Comparison of ENCODE assay signal across 11 cellular contexts in the genomic region with DNA sequence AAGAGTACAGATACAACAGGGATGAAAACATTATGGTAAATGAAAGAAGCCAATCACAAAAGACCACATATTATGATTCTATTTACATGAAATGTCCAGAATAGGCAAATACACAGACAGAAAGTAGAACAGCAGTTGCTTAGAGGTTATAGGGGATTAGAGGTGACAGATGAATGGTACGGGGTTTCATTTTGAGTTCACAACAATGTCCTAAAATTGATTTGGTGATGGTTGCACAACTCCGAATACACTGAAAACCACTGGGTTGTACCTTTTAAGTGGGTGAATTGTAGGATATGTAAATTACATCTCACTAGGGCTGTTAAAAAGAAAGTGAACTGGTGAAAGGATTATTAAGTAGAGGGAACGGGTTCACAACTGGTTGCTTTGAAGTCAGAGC.
DNase-seq lines count a peak whose midpoint lies in the region; ATAC-seq, FAIRE-seq and TF ChIP-seq lines count a peak whose summit lies in the region.
"Had no signal": no experiment of that assay in that cellular context is flagged by ENCODE, and none has a peak within 500 bp of the region (broad histone marks: within the 10 kb centered on the region; RNA-seq: fewer than 3 reads in every experiment).

No MANE protein-coding gene starts in this region.

- TF ChIP-seq RAD21 in GM12878 (IDR thresholded peaks at IDR 0.05; ENCODE audit: insufficient read depth, low read depth, low read length): no peak

- in situ Hi-C loops in GM12878 (cut with MboI): no loop called here

- H3K27ac Mint-ChIP-seq in activated CD4-positive, alpha-beta memory T cell treated with anti-CD3 and anti-CD28 coated beads for 36 hours: peak overlapping the region; percentile 59
- no peak overlapping the region for H3K27ac Mint-ChIP-seq in activated CD4-positive, alpha-beta memory T cell treated with anti-CD3 and anti-CD28 coated beads, Interleukin-2, amount 10 ng/mL, durations not matched to agents 7 days and 5 days

- no peak for TF ChIP-seq POLR2A in GM12878 (IDR thresholded peaks at IDR 0.05; ENCODE audit: low read depth, low read length)

- no peaks in the 10 kb centered on the region for H3K27me3 Mint-ChIP-seq in activated CD4-positive, alpha-beta memory T cell treated with anti-CD3 and anti-CD28 coated beads for 36 hours
- H3K27me3 Mint-ChIP-seq in activated CD4-positive, alpha-beta memory T cell treated with anti-CD3 and anti-CD28 coated beads, Interleukin-2, amount 10 ng/mL, durations not matched to agents 7 days and 5 days: no peaks in the 10 kb centered on the region
- H3K27me3 Mint-ChIP-seq: naive thymus-derived CD8-positive, alpha-beta T cell had no signal

- peaks cover 47% of the 10 kb centered on the region for H3K4me1 Mint-ChIP-seq in activated CD4-positive, alpha-beta memory T cell treated with anti-CD3 and anti-CD28 coated beads for 36 hours (ENCODE audit: low read depth)
- H3K4me1 Mint-ChIP-seq in activated CD4-positive, alpha-beta memory T cell treated with anti-CD3 and anti-CD28 coated beads, Interleukin-2, amount 10 ng/mL, durations not matched to agents 7 days and 5 days: peaks cover 37% of the 10 kb centered on the region

- no peaks in the 10 kb centered on the region for H3K79me2 ChIP-seq in GM12878 (ENCODE audit: control insufficient read depth, insufficient read depth, low read length)

- TF ChIP-seq EP300 in GM12878 (IDR thresholded peaks at IDR 0.05; ENCODE audit: borderline replicate concordance in 1 of 2, control insufficient read depth in 1 of 2, low read depth in 2 of 2, low read length in 2 of 2): no peak

- no TSS peak for BruUV-seq in GM12878 (replicated peaks; lab: Mats Ljungman, UMichigan)

- 2% methylated on average over 3 of the region's 3 CpGs for WGBS in GM12878 (ENCODE audit: insufficient coverage, insufficient replicate concordance, low lambda C conversion rate, missing lambda C conversion rate)

- POLR2A ChIA-PET in activated CD4-positive, alpha-beta memory T cell treated with anti-CD3 and anti-CD28 coated beads for 36 hours (lab: Charles Lee): interaction anchor here (0.9 to 1.2 kb wide), 3 partner anchors 58 to 78 kb away, joined by 3 to 4 read pairs (median 4); no protein-coding TSS in a partner anchor
- POLR2A ChIA-PET in activated CD4-positive, alpha-beta memory T cell treated with anti-CD3 and anti-CD28 coated beads, Interleukin-2, amount 10 ng/mL, durations not matched to agents 7 days and 5 days (lab: Charles Lee): no interaction called here
- POLR2A ChIA-PET in GM12878 (lab: Charles Lee): no interaction called here

- H2AFZ ChIP-seq in GM12878 (ENCODE audit: control insufficient read depth, low read depth, low read length): no peak overlapping the region

- H3K4me3 Mint-ChIP-seq in activated CD4-positive, alpha-beta memory T cell treated with anti-CD3 and anti-CD28 coated beads for 36 hours: no peak overlapping the region
- H3K4me3 Mint-ChIP-seq in activated CD4-positive, alpha-beta memory T cell treated with anti-CD3 and anti-CD28 coated beads, Interleukin-2, amount 10 ng/mL, durations not matched to agents 7 days and 5 days: no peak overlapping the region
- H3K4me3 Mint-ChIP-seq: naive thymus-derived CD8-positive, alpha-beta T cell had no signal

- no peak overlapping the region for H3K9ac ChIP-seq in GM12878 (ENCODE audit: control insufficient read depth, insufficient read depth, low read length)

- no peaks in the 10 kb centered on the region for H3K9me3 ChIP-seq in GM12878 (replicated peaks; ENCODE audit: control insufficient read depth, insufficient read depth, low read length)

- peaks cover 7 to 14% of the 10 kb centered on the region in 2 experiments; a peak in 3 of 4 replicates for H3K36me3 ChIP-seq in GM12878 (ENCODE audit: control insufficient read depth in 2 of 2, insufficient read depth in 2 of 2, low read length in 1 of 2)

- peak overlapping the region; percentile 7; the same call in 1 of the 2 replicates for H3K4me2 ChIP-seq in GM12878 (ENCODE audit: control insufficient read depth, insufficient read depth)

- peak; percentile 81 for FAIRE-seq in GM12878 (lab: Jason Lieb, UNC)

- RAD21 ChIA-PET in GM12878 (lab: Charles Lee; ENCODE audit: unreplicated experiment): no interaction called here

- intact Hi-C loops in activated CD4-positive, alpha-beta memory T cell treated with anti-CD3 and anti-CD28 coated beads for 36 hours (cut with micrococcal nuclease): loop anchor here (1.0 to 5.0 kb wide), 3 partner anchors 48 to 76 kb away; no protein-coding TSS in a partner anchor
- intact Hi-C loops in GM12878 (cut with micrococcal nuclease; ENCODE audit: unreplicated experiment): loop anchor here (2.0 kb wide), 1 partner anchor 1047 kb away; no protein-coding TSS in a partner anchor

- TF ChIP-seq CTCF in GM12878 (IDR thresholded peaks at IDR 0.05 in 2 of 3, conservative IDR thresholded peaks at IDR 0.05 in 1 of 3; ENCODE audit: control insufficient read depth in 2 of 3, extremely low read depth in 1 of 3, insufficient read depth in 1 of 3, low read depth in 3 of 3, low read length in 3 of 3): no peak

- DNase-seq in activated CD4-positive, alpha-beta memory T cell treated with anti-CD3 and anti-CD28 coated beads for 36 hours: no peak
- no peak for DNase-seq in activated CD4-positive, alpha-beta memory T cell treated with anti-CD3 and anti-CD28 coated beads, Interleukin-2, amount 10 ng/mL, durations not matched to agents 7 days and 5 days
- DNase-seq in GM12878 (ENCODE audit: low read depth, low spot score) (peak; percentile 41), DMS153 treated with DMSO at 0.1 percent for 48 hours (lab: John Stamatoyannopoulos, UW; ENCODE audit: unreplicated experiment) (no peak), NCI-H345 (lab: John Stamatoyannopoulos, UW) (no peak), NCI-H128 (lab: John Stamatoyannopoulos, UW; ENCODE audit: unreplicated experiment) (no peak)
- DNase-seq: activated CD4-positive, alpha-beta T cell treated with anti-CD3 and anti-CD28 coated beads, Interleukin-2, amount 50 U/mL, for 1 hour; naive thymus-derived CD8-positive, alpha-beta T cell; NCI-H1417 had no signal

- no peaks in the 10 kb centered on the region; the same call in 1 of the 2 replicates for H4K20me1 ChIP-seq in GM12878 (ENCODE audit: control insufficient read depth, insufficient read depth)

- peaks cover 53% of the 10 kb centered on the region for H3K36me3 Mint-ChIP-seq in activated CD4-positive, alpha-beta memory T cell treated with anti-CD3 and anti-CD28 coated beads for 36 hours
- H3K36me3 Mint-ChIP-seq in activated CD4-positive, alpha-beta memory T cell treated with anti-CD3 and anti-CD28 coated beads, Interleukin-2, amount 10 ng/mL, durations not matched to agents 7 days and 5 days (ENCODE audit: low read depth): peaks cover 38% of the 10 kb centered on the region

- no peaks in the 10 kb centered on the region for H3K27me3 ChIP-seq in GM12878 (replicated peaks in 1 of 2; ENCODE audit: control insufficient read depth in 2 of 2, insufficient read depth in 2 of 2, low read length in 1 of 2)

- ATAC-seq in GM21423 (IDR thresholded peaks at IDR 0.05; ENCODE audit: unreplicated experiment) (peak; percentile 63), HG03064 (IDR thresholded peaks at IDR 0.05; ENCODE audit: low read depth, unreplicated experiment) (peak; percentile 72), GM12878 (peak; percentile 89)
- ATAC-seq: naive thymus-derived CD8-positive, alpha-beta T cell had no signal

- CTCF ChIA-PET in activated CD4-positive, alpha-beta memory T cell treated with anti-CD3 and anti-CD28 coated beads for 36 hours (lab: Charles Lee): no interaction called here
- CTCF ChIA-PET in activated CD4-positive, alpha-beta memory T cell treated with anti-CD3 and anti-CD28 coated beads, Interleukin-2, amount 10 ng/mL, durations not matched to agents 7 days and 5 days (lab: Charles Lee): no interaction called here
- CTCF ChIA-PET in GM12878 (lab: Yijun Ruan, JAX): interaction anchor here (2.4 kb wide), 1 partner anchor 36 kb away, joined by 5 read pairs; no protein-coding TSS in a partner anchor

- H3K27ac ChIP-seq in GM12878 (ENCODE audit: control insufficient read depth, insufficient read depth): no peak overlapping the region

- H3K9me3 Mint-ChIP-seq in activated CD4-positive, alpha-beta memory T cell treated with anti-CD3 and anti-CD28 coated beads for 36 hours: no peaks in the 10 kb centered on the region
- H3K9me3 Mint-ChIP-seq in activated CD4-positive, alpha-beta memory T cell treated with anti-CD3 and anti-CD28 coated beads, Interleukin-2, amount 10 ng/mL, durations not matched to agents 7 days and 5 days: peaks cover 3% of the 10 kb centered on the region
- H3K9me3 Mint-ChIP-seq: naive thymus-derived CD8-positive, alpha-beta T cell had no signal

- H3K4me1 ChIP-seq in GM12878 (ENCODE audit: control insufficient read depth, insufficient read depth, low read length): peaks cover 23% of the 10 kb centered on the region

- SMC1A ChIA-PET in GM12878 (lab: Charles Lee; ENCODE audit: uncharacterized antibody, unreplicated experiment): no interaction called here

- H3K4me3 ChIP-seq in GM12878: no peak overlapping the region

TF ChIP-seq in GM12878, 131 proteins besides CTCF, POLR2A, EP300 and RAD21 (continues in another document):
- TF ChIP-seq SUZ12 (IDR thresholded peaks at IDR 0.05; ENCODE audit: unreplicated experiment) (no peak), EZH2 (IDR thresholded peaks at IDR 0.05; ENCODE audit: borderline replicate concordance, control insufficient read depth, low read depth, low read length) (no peak), RUNX3 (IDR thresholded peaks at IDR 0.05; ENCODE audit: low read length) (peak; percentile 73), POLR2AphosphoS5 (IDR thresholded peaks at IDR 0.05; ENCODE audit: low read length) (no peak), NFIC (IDR thresholded peaks at IDR 0.05; ENCODE audit: low read depth, low read length) (peak; percentile 66; the same call in 1 of the 2 replicates), JUNB (IDR thresholded peaks at IDR 0.05) (peak; percentile 67), CREM (IDR thresholded peaks at IDR 0.05; ENCODE audit: low read depth) (peak; percentile 13; the same call in 1 of the 2 replicates)
- TF ChIP-seq, protein P1, sequence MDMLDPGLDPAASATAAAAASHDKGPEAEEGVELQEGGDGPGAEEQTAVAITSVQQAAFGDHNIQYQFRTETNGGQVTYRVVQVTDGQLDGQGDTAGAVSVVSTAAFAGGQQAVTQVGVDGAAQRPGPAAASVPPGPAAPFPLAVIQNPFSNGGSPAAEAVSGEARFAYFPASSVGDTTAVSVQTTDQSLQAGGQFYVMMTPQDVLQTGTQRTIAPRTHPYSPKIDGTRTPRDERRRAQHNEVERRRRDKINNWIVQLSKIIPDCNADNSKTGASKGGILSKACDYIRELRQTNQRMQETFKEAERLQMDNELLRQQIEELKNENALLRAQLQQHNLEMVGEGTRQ (IDR thresholded peaks at IDR 0.05; ENCODE audit: borderline replicate concordance, low read depth, low read length): no peak
